In genomic region chr1:110106013-110106941, GRCh38 we compare ENCODE assay signal across 8 cellular contexts. TPM values are rescaled to one million over a fixed set of nuclear protein-coding genes. Genes with fewer than 3 reads are reported as not detected.
DNase-seq lines count a peak whose midpoint lies in the region; ATAC-seq and TF ChIP-seq lines count a peak whose summit lies in the region.

No MANE protein-coding gene starts in this region.

- no peak overlapping the region for H3K4me3 ChIP-seq in lower lobe of right lung

- no peaks in the 10 kb centered on the region for H3K9me3 ChIP-seq in lower lobe of right lung

- peak; percentile 62 for DNase-seq in DMS114 treated with DMSO at 0.1 percent for 48 hours (lab: John Stamatoyannopoulos, UW; ENCODE audit: unreplicated experiment)
- DNase-seq in HFFc6 = peak; percentile 71
- DNase-seq in NCI-H446 treated with DMSO at 0.1 percent for 48 hours (lab: John Stamatoyannopoulos, UW) = peak; percentile 55
- peak; percentile 62 for DNase-seq in activated CD4-positive, alpha-beta T cell treated with anti-CD3 and anti-CD28 coated beads, Interleukin-2, amount 10 ng/mL, durations not matched to agents 7 days and 5 days
- DNase-seq in dermis microvascular lymphatic vessel endothelial cell (ENCODE audit: low read depth in 2 of 2) = peak; percentile 47 to 71
- peak; percentile 69 for DNase-seq in lower lobe of right lung
- DNase-seq in stimulated activated CD8-positive, alpha-beta memory T cell treated with anti-CD3 and anti-CD28 coated beads, Interleukin-15, amount 100 ng/mL, for 48 hours (ENCODE audit: low read depth in 2 of 2) = peak; percentile 31 to 33

- TF ChIP-seq CTCF in HFFc6 (IDR thresholded peaks at IDR 0.05) = peak; percentile 94
- TF ChIP-seq CTCF in lower lobe of right lung (IDR thresholded peaks at IDR 0.05) = peak; percentile 94

- no peak overlapping the region for H3K27ac Mint-ChIP-seq in HFFc6
- no peak overlapping the region for H3K27ac Mint-ChIP-seq in activated CD4-positive, alpha-beta T cell treated with anti-CD3 and anti-CD28 coated beads, Interleukin-2, amount 10 ng/mL, durations not matched to agents 7 days and 5 days

- H3K36me3 Mint-ChIP-seq in HFFc6 (ENCODE audit: low read depth) = no peaks in the 10 kb centered on the region
- H3K36me3 Mint-ChIP-seq in activated CD4-positive, alpha-beta T cell treated with anti-CD3 and anti-CD28 coated beads, Interleukin-2, amount 10 ng/mL, durations not matched to agents 7 days and 5 days (ENCODE audit: low read depth) = no peaks in the 10 kb centered on the region

- POLR2A ChIA-PET in activated CD4-positive, alpha-beta T cell treated with anti-CD3 and anti-CD28 coated beads, Interleukin-2, amount 10 ng/mL, durations not matched to agents 7 days and 5 days (lab: Charles Lee) = no interaction called here

- H3K4me1 ChIP-seq in lower lobe of right lung = no peaks in the 10 kb centered on the region

- H3K27me3 ChIP-seq in lower lobe of right lung (ENCODE audit: low read depth) = no peaks in the 10 kb centered on the region

- H3K27me3 Mint-ChIP-seq in HFFc6 (ENCODE audit: insufficient read depth) = peaks cover 2% of the 10 kb centered on the region; the same call in 1 of the 2 replicates
- H3K27me3 Mint-ChIP-seq in activated CD4-positive, alpha-beta T cell treated with anti-CD3 and anti-CD28 coated beads, Interleukin-2, amount 10 ng/mL, durations not matched to agents 7 days and 5 days = peaks cover 8% of the 10 kb centered on the region

- CTCF ChIA-PET in activated CD4-positive, alpha-beta T cell treated with anti-CD3 and anti-CD28 coated beads, Interleukin-2, amount 10 ng/mL, durations not matched to agents 7 days and 5 days (lab: Charles Lee) = interaction anchor here (0.8 to 7.2 kb wide), 14 partner anchors 10 to 372 kb away, joined by 3 to 68 read pairs (median 4); no protein-coding TSS in a partner anchor

- no peaks in the 10 kb centered on the region for H3K36me3 ChIP-seq in lower lobe of right lung

- peak; percentile 84 to 85 for ATAC-seq in lower lobe of right lung
- no peak for ATAC-seq in HG03457 (IDR thresholded peaks at IDR 0.05; ENCODE audit: unreplicated experiment)

- H3K9me3 Mint-ChIP-seq in HFFc6 = no peaks in the 10 kb centered on the region
- H3K9me3 Mint-ChIP-seq in activated CD4-positive, alpha-beta T cell treated with anti-CD3 and anti-CD28 coated beads, Interleukin-2, amount 10 ng/mL, durations not matched to agents 7 days and 5 days = no peaks in the 10 kb centered on the region

- H3K27ac ChIP-seq in lower lobe of right lung = no peak overlapping the region

- intact Hi-C loops in lower lobe of right lung (cut with DNase I) = no loop called here

- peaks cover 29% of the 10 kb centered on the region for H3K4me1 Mint-ChIP-seq in HFFc6 (ENCODE audit: low read depth)
- no peaks in the 10 kb centered on the region for H3K4me1 Mint-ChIP-seq in activated CD4-positive, alpha-beta T cell treated with anti-CD3 and anti-CD28 coated beads, Interleukin-2, amount 10 ng/mL, durations not matched to agents 7 days and 5 days

- no peak overlapping the region for H3K4me3 Mint-ChIP-seq in HFFc6
- H3K4me3 Mint-ChIP-seq in activated CD4-positive, alpha-beta T cell treated with anti-CD3 and anti-CD28 coated beads, Interleukin-2, amount 10 ng/mL, durations not matched to agents 7 days and 5 days = no peak overlapping the region

RNA-seq across cellular contexts. Expression of gene UBL4B, which starts 6.0 kb away (rescaled TPM):
- total RNA-seq in HFFc6 (2021; fragmentation: NEBNext Ultra II Directional; extraction: Animal tissue kit (Norgen Biotek cat#: 25700)) = 10 to 100 TPM in 1 of 6 experiments, 1 to 10 TPM in 5; 1.5 to 10.9 (median 1.8) TPM
- total RNA-seq in activated CD4-positive, alpha-beta T cell treated with anti-CD3 and anti-CD28 coated beads, Interleukin-2, amount 10 ng/mL, durations not matched to agents 7 days and 5 days = not detected
- total RNA-seq in dermis microvascular lymphatic vessel endothelial cell = not detected in 2 replicates
- not detected for total RNA-seq in lower lobe of right lung

RNA-seq across cellular contexts. Expression of gene ALX3, which starts 35.8 kb away (rescaled TPM):
- 10 to 100 TPM in 1 of 6 experiments, 1 to 10 TPM in 5; 1.0 to 10.0 (median 1.4) TPM for total RNA-seq in HFFc6 (2021; fragmentation: NEBNext Ultra II Directional; extraction: Animal tissue kit (Norgen Biotek cat#: 25700))
- not detected for total RNA-seq in activated CD4-positive, alpha-beta T cell treated with anti-CD3 and anti-CD28 coated beads, Interleukin-2, amount 10 ng/mL, durations not matched to agents 7 days and 5 days
- total RNA-seq in dermis microvascular lymphatic vessel endothelial cell (not detected in 2 replicates), lower lobe of right lung (not detected)

RNA-seq across cellular contexts. Expression of gene SLC6A17, which starts 44.0 kb away (rescaled TPM):
- total RNA-seq in HFFc6 (2021; fragmentation: NEBNext Ultra II Directional; extraction: Animal tissue kit (Norgen Biotek cat#: 25700)) = 1 to 10 TPM; 1.7 to 5.3 (median 2.0) TPM
- not detected for total RNA-seq in activated CD4-positive, alpha-beta T cell treated with anti-CD3 and anti-CD28 coated beads, Interleukin-2, amount 10 ng/mL, durations not matched to agents 7 days and 5 days
- 2.4 and 2.7 TPM in 2 replicates for total RNA-seq in dermis microvascular lymphatic vessel endothelial cell
- not detected for total RNA-seq in lower lobe of right lung
